ENCODE assay signal across 1 cellular context in the genomic region with DNA sequence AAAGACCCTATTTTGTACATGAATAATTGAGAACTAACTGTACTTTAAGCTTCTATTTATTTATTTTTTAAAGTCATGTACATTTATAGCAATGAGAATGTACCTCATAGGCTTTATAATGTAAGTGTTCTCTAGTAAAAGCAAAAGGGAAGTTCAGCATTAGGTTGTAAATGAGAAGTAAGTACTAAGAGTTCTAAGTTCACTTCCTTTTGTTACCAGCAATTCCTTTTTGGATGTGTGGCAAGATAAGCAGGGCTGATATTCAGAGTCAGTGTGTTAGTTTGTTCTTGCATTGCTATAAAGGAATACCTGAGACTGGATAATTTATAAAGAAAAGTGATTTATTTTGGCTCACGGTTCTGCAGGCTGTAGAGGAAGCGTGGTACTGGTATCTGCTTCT.
A peak's percentile ranks its signal among the peaks of the same experiment; 100 is the strongest.
TF ChIP-seq lines count a peak whose summit lies in the region.

No MANE protein-coding gene starts in this region.

TF ChIP-seq in HepG2, 621 proteins besides CTCF, POLR2A, EP300 and RAD21 (continued from another document):
- TF ChIP-seq SOX5 (CRISPR knock-in tag; IDR thresholded peaks at IDR 0.05; ENCODE audit: borderline replicate concordance) (peak; percentile 51; the same call in 1 of the 2 replicates), ATF1 (CRISPR knock-in tag; IDR thresholded peaks at IDR 0.05) (peak; percentile 29; the same call in 1 of the 2 replicates), ZNF460 (CRISPR knock-in tag; IDR thresholded peaks at IDR 0.05; ENCODE audit: borderline replicate concordance) (no peak), ARID5B (CRISPR knock-in tag; IDR thresholded peaks at IDR 0.05) (0 out of 2 replicates have a peak, but pooled peaks have one; percentile 34), ZNF598 (CRISPR knock-in tag; IDR thresholded peaks at IDR 0.05; ENCODE audit: borderline replicate concordance) (no peak), SOX13 (IDR thresholded peaks at IDR 0.05) (no peak), SOX13 (CRISPR knock-in tag; conservative IDR thresholded peaks at IDR 0.05 in 1 of 2, IDR thresholded peaks at IDR 0.05 in 1 of 2) (0 out of 4 replicates have a peak, but pooled peaks of 1 of the 2 experiments have one; percentile 21), MIXL1 (CRISPR knock-in tag; IDR thresholded peaks at IDR 0.05) (0 out of 2 replicates have a peak, but pooled peaks have one; percentile 30)
